Comparison of ENCODE assay signal across 20 cellular contexts in genomic region chr3:171419457-171419856, GRCh38.
"Had no signal": no experiment of that assay in that cellular context is flagged by ENCODE, and none has a peak within 500 bp of the region (broad histone marks: within the 10 kb centered on the region; RNA-seq: fewer than 3 reads in every experiment).

No MANE protein-coding gene starts in this region.

- H3K36me3 ChIP-seq: breast epithelium, esophagus squamous epithelium, ovary, sigmoid colon, tibial artery, uterus had no signal

- H3K4me3 Mint-ChIP-seq: activated naive CD4-positive, alpha-beta T cell treated with anti-CD3 and anti-CD28 coated beads, Interleukin-2, amount 50 U/mL, for 24 hours; dendritic cell treated with granulocyte-macrophage colony-stimulating factor and Interleukin-4, amounts not matched to agents 40 ng/mL and 50 ng/mL, for 4 days; effector memory CD8-positive, alpha-beta T cell; naive thymus-derived CD4-positive, alpha-beta T cell; stimulated activated effector memory CD8-positive, alpha-beta T cell treated with anti-CD3 and anti-CD28 coated beads, Interleukin-12 subunit alpha, Interleukin-12 subunit beta, amount 100 ng/mL, for 72 hours; T-helper 1 cell treated with Interleukin-12 subunit alpha and Interleukin-12 subunit beta and Interleukin-4 antibody, amounts not matched to agents 30 μg/mL and 1 μg/mL, for 36 hours had no signal

- H3K9me3 ChIP-seq: breast epithelium, esophagus squamous epithelium, ovary, sigmoid colon, tibial artery, uterus had no signal

- DNase-seq: activated CD4-positive, alpha-beta T cell treated with anti-CD3 and anti-CD28 coated beads, Interleukin-2, amount 50 U/mL, for 1 hour; activated CD8-positive, alpha-beta memory T cell treated with anti-CD3 and anti-CD28 coated beads for 24 hours; activated CD8-positive, alpha-beta memory T cell treated with anti-CD3 and anti-CD28 coated beads, Interleukin-2, amount 50 U/mL, for 48 hours; activated effector memory CD4-positive, alpha-beta T cell treated with Interleukin-2 at 50 U/mL for 16 hours; activated T-cell treated with anti-CD3 and anti-CD28 coated beads, Interleukin-2, amount 50 U/mL, for 48 hours; effector memory CD8-positive, alpha-beta T cell; esophagus squamous epithelium; mesenchymal stem cell; naive thymus-derived CD4-positive, alpha-beta T cell; ovary; sigmoid colon; stimulated activated CD4-positive, alpha-beta T cell treated with anti-CD3 and anti-CD28 coated beads, Interleukin-4, amount 100 ng/mL, for 24 hours; tibial artery; uterus had no signal

- ATAC-seq: activated CD4-positive, CD25-positive, alpha-beta regulatory T cell treated with anti-CD3 and anti-CD28 coated beads, Interleukin-2, amount 50 U/mL, for 24 hours; effector memory CD8-positive, alpha-beta T cell; naive thymus-derived CD4-positive, alpha-beta T cell; stimulated activated effector memory CD8-positive, alpha-beta T cell treated with anti-CD3 and anti-CD28 coated beads, Interleukin-12 subunit alpha, Interleukin-12 subunit beta, amount 100 ng/mL, for 72 hours had no signal

- H3K36me3 Mint-ChIP-seq: stimulated activated effector memory CD8-positive, alpha-beta T cell treated with anti-CD3 and anti-CD28 coated beads, Interleukin-12 subunit alpha, Interleukin-12 subunit beta, amount 100 ng/mL, for 72 hours had no signal

- H3K27ac ChIP-seq: breast epithelium, esophagus squamous epithelium, ovary, sigmoid colon, tibial artery, uterus had no signal

- H3K27ac Mint-ChIP-seq: activated naive CD4-positive, alpha-beta T cell treated with anti-CD3 and anti-CD28 coated beads, Interleukin-2, amount 50 U/mL, for 24 hours; dendritic cell treated with granulocyte-macrophage colony-stimulating factor and Interleukin-4, amounts not matched to agents 40 ng/mL and 50 ng/mL, for 4 days; effector memory CD8-positive, alpha-beta T cell; naive thymus-derived CD4-positive, alpha-beta T cell; stimulated activated effector memory CD8-positive, alpha-beta T cell treated with anti-CD3 and anti-CD28 coated beads, Interleukin-12 subunit alpha, Interleukin-12 subunit beta, amount 100 ng/mL, for 72 hours; T-helper 1 cell treated with Interleukin-12 subunit alpha and Interleukin-12 subunit beta and Interleukin-4 antibody, amounts not matched to agents 30 μg/mL and 1 μg/mL, for 36 hours had no signal

- H3K4me3 ChIP-seq: breast epithelium, esophagus squamous epithelium, ovary, sigmoid colon, tibial artery, uterus had no signal

- H3K9me3 Mint-ChIP-seq: activated naive CD4-positive, alpha-beta T cell treated with anti-CD3 and anti-CD28 coated beads, Interleukin-2, amount 50 U/mL, for 24 hours; dendritic cell treated with granulocyte-macrophage colony-stimulating factor and Interleukin-4, amounts not matched to agents 40 ng/mL and 50 ng/mL, for 4 days; effector memory CD8-positive, alpha-beta T cell; stimulated activated effector memory CD8-positive, alpha-beta T cell treated with anti-CD3 and anti-CD28 coated beads, Interleukin-12 subunit alpha, Interleukin-12 subunit beta, amount 100 ng/mL, for 72 hours; T-helper 1 cell treated with Interleukin-12 subunit alpha and Interleukin-12 subunit beta and Interleukin-4 antibody, amounts not matched to agents 30 μg/mL and 1 μg/mL, for 36 hours had no signal

- H3K27me3 ChIP-seq: breast epithelium, esophagus squamous epithelium, ovary, sigmoid colon, tibial artery, uterus had no signal

- H3K27me3 Mint-ChIP-seq: activated naive CD4-positive, alpha-beta T cell treated with anti-CD3 and anti-CD28 coated beads, Interleukin-2, amount 50 U/mL, for 24 hours; dendritic cell treated with granulocyte-macrophage colony-stimulating factor and Interleukin-4, amounts not matched to agents 40 ng/mL and 50 ng/mL, for 4 days; effector memory CD8-positive, alpha-beta T cell; naive thymus-derived CD4-positive, alpha-beta T cell had no signal

- H3K4me1 ChIP-seq: breast epithelium, uterus had no signal
